Comparison of ENCODE assay signal across 31 cellular contexts in the genomic region with DNA sequence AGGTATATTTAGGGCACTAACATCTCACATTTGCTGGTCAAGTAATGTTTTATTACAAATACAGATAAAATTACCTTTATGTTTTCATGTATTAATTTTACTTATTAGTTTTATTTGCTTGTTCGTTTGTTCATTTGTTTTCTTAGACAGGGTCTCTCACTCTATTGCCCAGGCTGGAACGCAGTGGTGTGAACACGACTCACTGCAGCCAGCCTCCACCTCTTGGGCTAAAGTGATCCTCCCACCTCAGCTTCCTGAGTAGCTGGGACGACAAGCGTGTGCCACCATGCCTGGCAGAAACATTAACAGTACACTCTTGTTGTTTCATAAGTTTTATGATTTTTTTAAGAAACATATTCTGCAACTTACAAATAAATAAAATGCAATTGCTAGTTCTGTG.
"Had no signal": no experiment of that assay in that cellular context is flagged by ENCODE, and none has a peak within 500 bp of the region (broad histone marks: within the 10 kb centered on the region; RNA-seq: fewer than 3 reads in every experiment).

No MANE protein-coding gene starts in this region.

- H3K27ac ChIP-seq: adrenal gland, ascending aorta, body of pancreas, brain microvascular endothelial cell, breast epithelium, cardiac muscle cell had no signal

- H3K4me3 ChIP-seq: adrenal gland, ascending aorta, body of pancreas, breast epithelium, cardiac muscle cell had no signal

- H3K4me1 ChIP-seq: ascending aorta, body of pancreas, breast epithelium had no signal

- ATAC-seq: activated naive CD4-positive, alpha-beta T cell treated with anti-CD3 and anti-CD28 coated beads, Interleukin-2, amount 50 U/mL, for 72 hours; activated naive CD8-positive, alpha-beta T cell treated with anti-CD3 and anti-CD28 coated beads, Interleukin-2, amount 50 U/mL, for 24 hours; activated T-cell treated with anti-CD3 and anti-CD28 coated beads, Interleukin-2, amount 50 U/mL, for 4 hours; activated T-cell treated with anti-CD3 and anti-CD28 coated beads, Interleukin-2, amount 50 U/mL, for 72 hours; activated T-helper 17 cell treated with anti-CD3 and anti-CD28 coated beads, Interleukin-2, amount 50 U/mL, for 72 hours; body of pancreas had no signal

- H3K27me3 ChIP-seq: adrenal gland, ascending aorta, body of pancreas, brain microvascular endothelial cell, breast epithelium, cardiac muscle cell had no signal

- H3K36me3 ChIP-seq: adrenal gland, ascending aorta, brain microvascular endothelial cell, breast epithelium, cardiac muscle cell had no signal

- DNase-seq: activated effector memory CD4-positive, alpha-beta T cell treated with anti-CD3 and anti-CD28 coated beads, Interleukin-2, amount 50 U/mL, for 16 hours; activated effector memory CD4-positive, alpha-beta T cell treated with Interleukin-2 at 50 U/mL for 16 hours; activated gamma-delta T cell; activated gamma-delta T cell treated with Interleukin-2 at 50 U/mL for 16 hours; activated naive CD4-positive, alpha-beta T cell; activated naive CD4-positive, alpha-beta T cell treated with anti-CD3 and anti-CD28 coated beads for 36 hours; activated naive CD4-positive, alpha-beta T cell treated with anti-CD3 and anti-CD28 coated beads, Interleukin-2, amount 10 ng/mL, durations not matched to agents 7 days and 5 days; activated naive CD4-positive, alpha-beta T cell treated with anti-CD3 and anti-CD28 coated beads, Interleukin-2, amount 50 U/mL, for 16 hours; activated naive CD4-positive, alpha-beta T cell treated with Interleukin-2 at 50 U/mL for 16 hours; activated naive CD8-positive, alpha-beta T cell treated with anti-CD3 and anti-CD28 coated beads for 36 hours; activated naive CD8-positive, alpha-beta T cell treated with anti-CD3 and anti-CD28 coated beads, Interleukin-2, amount 10 ng/mL, durations not matched to agents 7 days and 5 days; activated naive CD8-positive, alpha-beta T cell treated with anti-CD3 and anti-CD28 coated beads, Interleukin-2, amount 50 U/mL, for 24 hours; activated T-cell treated with anti-CD3 and anti-CD28 coated beads, Interleukin-2, amount 50 U/mL, for 24 hours; activated T-cell treated with anti-CD3 and anti-CD28 coated beads, Interleukin-2, amount 50 U/mL, for 4 hours; activated T-cell treated with anti-CD3 and anti-CD28 coated beads, Interleukin-2, amount 50 U/mL, for 48 hours; activated T-cell treated with anti-CD3 and anti-CD28 coated beads, Interleukin-2, amount 50 U/mL, for 72 hours; adrenal gland; amniotic stem cell; amygdala; anterior cingulate cortex; aorta; body of pancreas; brain microvascular endothelial cell; caudate nucleus; central memory CD4-positive, alpha-beta T cell; cerebellar nuclear complex had no signal

- H3K9me3 ChIP-seq: adrenal gland, ascending aorta, body of pancreas, breast epithelium had no signal
